Comparison of ENCODE assay signal across 1 cellular context in the genomic region with DNA sequence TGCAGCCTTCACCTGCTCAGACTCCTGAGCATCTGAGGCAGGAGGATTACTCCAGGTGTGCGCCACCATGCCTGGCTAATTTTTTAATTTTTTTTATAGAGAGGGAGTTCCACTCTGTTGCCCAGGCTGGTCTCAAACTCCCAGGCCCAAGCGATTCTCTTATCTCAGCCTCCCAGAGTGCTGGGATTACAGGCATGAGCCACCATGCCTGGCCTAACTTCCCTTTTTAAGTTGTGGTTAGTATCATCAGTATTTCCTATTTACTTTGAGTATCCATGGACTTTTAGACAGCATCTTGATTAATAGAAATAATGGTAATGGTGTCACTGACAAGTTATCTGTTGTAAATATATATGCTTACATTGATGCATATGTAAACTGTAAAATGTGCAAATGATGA.
A peak's percentile ranks its signal among the peaks of the same experiment; 100 is the strongest.
TF ChIP-seq lines count a peak whose summit lies in the region.

No MANE protein-coding gene starts in this region.

TF ChIP-seq in K562, 482 proteins besides CTCF, POLR2A, EP300 and RAD21 (continued from another document and continues in another):
- TF ChIP-seq, protein P1, sequence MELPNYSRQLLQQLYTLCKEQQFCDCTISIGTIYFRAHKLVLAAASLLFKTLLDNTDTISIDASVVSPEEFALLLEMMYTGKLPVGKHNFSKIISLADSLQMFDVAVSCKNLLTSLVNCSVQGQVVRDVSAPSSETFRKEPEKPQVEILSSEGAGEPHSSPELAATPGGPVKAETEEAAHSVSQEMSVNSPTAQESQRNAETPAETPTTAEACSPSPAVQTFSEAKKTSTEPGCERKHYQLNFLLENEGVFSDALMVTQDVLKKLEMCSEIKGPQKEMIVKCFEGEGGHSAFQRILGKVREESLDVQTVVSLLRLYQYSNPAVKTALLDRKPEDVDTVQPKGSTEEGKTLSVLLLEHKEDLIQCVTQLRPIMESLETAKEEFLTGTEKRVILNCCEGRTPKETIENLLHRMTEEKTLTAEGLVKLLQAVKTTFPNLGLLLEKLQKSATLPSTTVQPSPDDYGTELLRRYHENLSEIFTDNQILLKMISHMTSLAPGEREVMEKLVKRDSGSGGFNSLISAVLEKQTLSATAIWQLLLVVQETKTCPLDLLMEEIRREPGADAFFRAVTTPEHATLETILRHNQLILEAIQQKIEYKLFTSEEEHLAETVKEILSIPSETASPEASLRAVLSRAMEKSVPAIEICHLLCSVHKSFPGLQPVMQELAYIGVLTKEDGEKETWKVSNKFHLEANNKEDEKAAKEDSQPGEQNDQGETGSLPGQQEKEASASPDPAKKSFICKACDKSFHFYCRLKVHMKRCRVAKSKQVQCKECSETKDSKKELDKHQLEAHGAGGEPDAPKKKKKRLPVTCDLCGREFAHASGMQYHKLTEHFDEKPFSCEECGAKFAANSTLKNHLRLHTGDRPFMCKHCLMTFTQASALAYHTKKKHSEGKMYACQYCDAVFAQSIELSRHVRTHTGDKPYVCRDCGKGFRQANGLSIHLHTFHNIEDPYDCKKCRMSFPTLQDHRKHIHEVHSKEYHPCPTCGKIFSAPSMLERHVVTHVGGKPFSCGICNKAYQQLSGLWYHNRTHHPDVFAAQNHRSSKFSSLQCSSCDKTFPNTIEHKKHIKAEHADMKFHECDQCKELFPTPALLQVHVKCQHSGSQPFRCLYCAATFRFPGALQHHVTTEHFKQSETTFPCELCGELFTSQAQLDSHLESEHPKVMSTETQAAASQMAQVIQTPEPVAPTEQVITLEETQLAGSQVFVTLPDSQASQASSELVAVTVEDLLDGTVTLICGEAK (IDR thresholded peaks at IDR 0.05) = 0 out of 2 replicates have a peak, but pooled peaks have one; percentile 49
- TF ChIP-seq, protein P1 (CRISPR knock-in tag; IDR thresholded peaks at IDR 0.05) = no peak
- TF ChIP-seq ZFP1 (CRISPR knock-in tag; IDR thresholded peaks at IDR 0.05) (no peak), THRAP3 (IDR thresholded peaks at IDR 0.05; ENCODE audit: borderline replicate concordance) (no peak), LEF1 (IDR thresholded peaks at IDR 0.05) (no peak), ZKSCAN8 (CRISPR knock-in tag; IDR thresholded peaks at IDR 0.05) (no peak), HEY1 (CRISPR knock-in tag; IDR thresholded peaks at IDR 0.05; ENCODE audit: borderline replicate concordance) (peak; percentile 40; the same call in 1 of the 2 replicates), NFE2 (IDR thresholded peaks at IDR 0.05; ENCODE audit: low read depth) (no peak), NFE2L1 (tag; IDR thresholded peaks at IDR 0.05; ENCODE audit: borderline replicate concordance, low read depth) (no peak), TSC22D4 (tag; IDR thresholded peaks at IDR 0.05) (no peak), BCOR (IDR thresholded peaks at IDR 0.05) (no peak), POLR2G (IDR thresholded peaks at IDR 0.05; ENCODE audit: low read depth, low read length) (no peak), ZNF146 (CRISPR knock-in tag; IDR thresholded peaks at IDR 0.05; ENCODE audit: unreplicated experiment) (no peak), KLF10 (CRISPR knock-in tag; IDR thresholded peaks at IDR 0.05) (no peak), SMARCA5 (IDR thresholded peaks at IDR 0.05) (no peak), ZNF785 (CRISPR knock-in tag; IDR thresholded peaks at IDR 0.05) (no peak), MEIS2 (IDR thresholded peaks at IDR 0.05; ENCODE audit: partially characterized antibody) (peak; percentile 89), POU5F1 (IDR thresholded peaks at IDR 0.05; ENCODE audit: borderline replicate concordance, low read depth, low read length, partially characterized antibody) (no peak), POLR2B (IDR thresholded peaks at IDR 0.05; ENCODE audit: low read depth, partially characterized antibody) (no peak), TAF9B (IDR thresholded peaks at IDR 0.05; ENCODE audit: partially characterized antibody) (no peak), CBFA2T3 (IDR thresholded peaks at IDR 0.05) (peak; percentile 74), HNRNPH1 (optimal IDR thresholded peaks at IDR 0.05; ENCODE audit: low read depth, low read length) (no peak), MTA3 (IDR thresholded peaks at IDR 0.05; ENCODE audit: borderline replicate concordance) (no peak), WHSC1 (IDR thresholded peaks at IDR 0.05; ENCODE audit: low read length) (no peak), GTF2F1 (IDR thresholded peaks at IDR 0.05; ENCODE audit: low read depth, low read length) (no peak), ZFP30 (CRISPR knock-in tag; IDR thresholded peaks at IDR 0.05; ENCODE audit: borderline replicate concordance) (no peak), NCOA2 (IDR thresholded peaks at IDR 0.05; ENCODE audit: partially characterized antibody in 2 of 2) (no peak), SMARCA4 (IDR thresholded peaks at IDR 0.05) (peak; percentile 77; the same call in 1 of the 2 replicates), ZNF75A (CRISPR knock-in tag; IDR thresholded peaks at IDR 0.05) (no peak), TCF7L2 (IDR thresholded peaks at IDR 0.05; ENCODE audit: low read depth, low read length) (no peak), U2AF2 (optimal IDR thresholded peaks at IDR 0.05; ENCODE audit: low read depth, low read length) (no peak), ZNF175 (CRISPR knock-in tag; IDR thresholded peaks at IDR 0.05; ENCODE audit: low read depth) (no peak), ZNF408 (CRISPR knock-in tag; IDR thresholded peaks at IDR 0.05; ENCODE audit: low read depth) (no peak), SAFB2 (IDR thresholded peaks at IDR 0.05; ENCODE audit: borderline replicate concordance, low read depth, low read length, severe bottlenecking) (no peak), RFX5 (IDR thresholded peaks at IDR 0.05; ENCODE audit: low read depth, low read length) (no peak), SRSF7 (optimal IDR thresholded peaks at IDR 0.05; ENCODE audit: low read depth, low read length) (no peak), NCOA6 (IDR thresholded peaks at IDR 0.05) (no peak), FOXJ3 (CRISPR knock-in tag; IDR thresholded peaks at IDR 0.05) (peak; percentile 58; the same call in 1 of the 2 replicates), GABPB1 (CRISPR knock-in tag; IDR thresholded peaks at IDR 0.05) (no peak), GATAD2A (IDR thresholded peaks at IDR 0.05) (no peak), DNMT1 (IDR thresholded peaks at IDR 0.05) (no peak), ZNF707 (CRISPR knock-in tag; conservative IDR thresholded peaks at IDR 0.05) (no peak), PTTG1 (tag; IDR thresholded peaks at IDR 0.05; ENCODE audit: low read depth) (no peak), ZBED1 (IDR thresholded peaks at IDR 0.05) (no peak), PHB (CRISPR knock-in tag; IDR thresholded peaks at IDR 0.05) (no peak), NR4A1 (CRISPR knock-in tag; IDR thresholded peaks at IDR 0.05) (no peak), NR4A1 (tag; IDR thresholded peaks at IDR 0.05) (no peak), BMI1 (IDR thresholded peaks at IDR 0.05; ENCODE audit: low read length) (no peak), KLF16 (IDR thresholded peaks at IDR 0.05) (peak; percentile 71)
- TF ChIP-seq, protein P2, sequence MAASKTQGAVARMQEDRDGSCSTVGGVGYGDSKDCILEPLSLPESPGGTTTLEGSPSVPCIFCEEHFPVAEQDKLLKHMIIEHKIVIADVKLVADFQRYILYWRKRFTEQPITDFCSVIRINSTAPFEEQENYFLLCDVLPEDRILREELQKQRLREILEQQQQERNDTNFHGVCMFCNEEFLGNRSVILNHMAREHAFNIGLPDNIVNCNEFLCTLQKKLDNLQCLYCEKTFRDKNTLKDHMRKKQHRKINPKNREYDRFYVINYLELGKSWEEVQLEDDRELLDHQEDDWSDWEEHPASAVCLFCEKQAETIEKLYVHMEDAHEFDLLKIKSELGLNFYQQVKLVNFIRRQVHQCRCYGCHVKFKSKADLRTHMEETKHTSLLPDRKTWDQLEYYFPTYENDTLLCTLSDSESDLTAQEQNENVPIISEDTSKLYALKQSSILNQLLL (CRISPR knock-in tag; IDR thresholded peaks at IDR 0.05; ENCODE audit: borderline replicate concordance) = no peak
- TF ChIP-seq, protein P3, sequence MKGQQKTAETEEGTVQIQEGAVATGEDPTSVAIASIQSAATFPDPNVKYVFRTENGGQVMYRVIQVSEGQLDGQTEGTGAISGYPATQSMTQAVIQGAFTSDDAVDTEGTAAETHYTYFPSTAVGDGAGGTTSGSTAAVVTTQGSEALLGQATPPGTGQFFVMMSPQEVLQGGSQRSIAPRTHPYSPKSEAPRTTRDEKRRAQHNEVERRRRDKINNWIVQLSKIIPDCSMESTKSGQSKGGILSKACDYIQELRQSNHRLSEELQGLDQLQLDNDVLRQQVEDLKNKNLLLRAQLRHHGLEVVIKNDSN (CRISPR knock-in tag; IDR thresholded peaks at IDR 0.05) = no peak
- TF ChIP-seq, protein P4, sequence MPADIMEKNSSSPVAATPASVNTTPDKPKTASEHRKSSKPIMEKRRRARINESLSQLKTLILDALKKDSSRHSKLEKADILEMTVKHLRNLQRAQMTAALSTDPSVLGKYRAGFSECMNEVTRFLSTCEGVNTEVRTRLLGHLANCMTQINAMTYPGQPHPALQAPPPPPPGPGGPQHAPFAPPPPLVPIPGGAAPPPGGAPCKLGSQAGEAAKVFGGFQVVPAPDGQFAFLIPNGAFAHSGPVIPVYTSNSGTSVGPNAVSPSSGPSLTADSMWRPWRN (IDR thresholded peaks at IDR 0.05; ENCODE audit: low read depth) = peak; percentile 78; the same call in 1 of the 2 replicates
- TF ChIP-seq, protein P5, sequence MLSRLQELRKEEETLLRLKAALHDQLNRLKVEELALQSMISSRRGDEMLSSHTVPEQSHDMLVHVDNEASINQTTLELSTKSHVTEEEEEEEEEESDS (CRISPR knock-in tag; IDR thresholded peaks at IDR 0.05) = no peak
- TF ChIP-seq, protein P6, sequence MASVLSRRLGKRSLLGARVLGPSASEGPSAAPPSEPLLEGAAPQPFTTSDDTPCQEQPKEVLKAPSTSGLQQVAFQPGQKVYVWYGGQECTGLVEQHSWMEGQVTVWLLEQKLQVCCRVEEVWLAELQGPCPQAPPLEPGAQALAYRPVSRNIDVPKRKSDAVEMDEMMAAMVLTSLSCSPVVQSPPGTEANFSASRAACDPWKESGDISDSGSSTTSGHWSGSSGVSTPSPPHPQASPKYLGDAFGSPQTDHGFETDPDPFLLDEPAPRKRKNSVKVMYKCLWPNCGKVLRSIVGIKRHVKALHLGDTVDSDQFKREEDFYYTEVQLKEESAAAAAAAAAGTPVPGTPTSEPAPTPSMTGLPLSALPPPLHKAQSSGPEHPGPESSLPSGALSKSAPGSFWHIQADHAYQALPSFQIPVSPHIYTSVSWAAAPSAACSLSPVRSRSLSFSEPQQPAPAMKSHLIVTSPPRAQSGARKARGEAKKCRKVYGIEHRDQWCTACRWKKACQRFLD (CRISPR knock-in tag; IDR thresholded peaks at IDR 0.05) = no peak
- TF ChIP-seq, protein P7, sequence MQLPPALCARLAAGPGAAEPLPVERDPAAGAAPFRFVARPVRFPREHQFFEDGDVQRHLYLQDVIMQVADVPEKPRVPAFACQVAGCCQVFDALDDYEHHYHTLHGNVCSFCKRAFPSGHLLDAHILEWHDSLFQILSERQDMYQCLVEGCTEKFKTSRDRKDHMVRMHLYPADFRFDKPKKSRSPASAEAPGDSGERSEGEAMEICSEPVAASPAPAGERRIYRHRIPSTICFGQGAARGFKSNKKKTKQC (CRISPR knock-in tag; IDR thresholded peaks at IDR 0.05) = no peak
- TF ChIP-seq, protein P8, sequence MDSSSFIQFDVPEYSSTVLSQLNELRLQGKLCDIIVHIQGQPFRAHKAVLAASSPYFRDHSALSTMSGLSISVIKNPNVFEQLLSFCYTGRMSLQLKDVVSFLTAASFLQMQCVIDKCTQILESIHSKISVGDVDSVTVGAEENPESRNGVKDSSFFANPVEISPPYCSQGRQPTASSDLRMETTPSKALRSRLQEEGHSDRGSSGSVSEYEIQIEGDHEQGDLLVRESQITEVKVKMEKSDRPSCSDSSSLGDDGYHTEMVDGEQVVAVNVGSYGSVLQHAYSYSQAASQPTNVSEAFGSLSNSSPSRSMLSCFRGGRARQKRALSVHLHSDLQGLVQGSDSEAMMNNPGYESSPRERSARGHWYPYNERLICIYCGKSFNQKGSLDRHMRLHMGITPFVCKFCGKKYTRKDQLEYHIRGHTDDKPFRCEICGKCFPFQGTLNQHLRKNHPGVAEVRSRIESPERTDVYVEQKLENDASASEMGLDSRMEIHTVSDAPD (CRISPR knock-in tag; IDR thresholded peaks at IDR 0.05) = no peak
- TF ChIP-seq, protein P9, sequence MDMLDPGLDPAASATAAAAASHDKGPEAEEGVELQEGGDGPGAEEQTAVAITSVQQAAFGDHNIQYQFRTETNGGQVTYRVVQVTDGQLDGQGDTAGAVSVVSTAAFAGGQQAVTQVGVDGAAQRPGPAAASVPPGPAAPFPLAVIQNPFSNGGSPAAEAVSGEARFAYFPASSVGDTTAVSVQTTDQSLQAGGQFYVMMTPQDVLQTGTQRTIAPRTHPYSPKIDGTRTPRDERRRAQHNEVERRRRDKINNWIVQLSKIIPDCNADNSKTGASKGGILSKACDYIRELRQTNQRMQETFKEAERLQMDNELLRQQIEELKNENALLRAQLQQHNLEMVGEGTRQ (CRISPR knock-in tag; IDR thresholded peaks at IDR 0.05) = no peak
